ENCODE assay signal across 24 cellular contexts in the genomic region with DNA sequence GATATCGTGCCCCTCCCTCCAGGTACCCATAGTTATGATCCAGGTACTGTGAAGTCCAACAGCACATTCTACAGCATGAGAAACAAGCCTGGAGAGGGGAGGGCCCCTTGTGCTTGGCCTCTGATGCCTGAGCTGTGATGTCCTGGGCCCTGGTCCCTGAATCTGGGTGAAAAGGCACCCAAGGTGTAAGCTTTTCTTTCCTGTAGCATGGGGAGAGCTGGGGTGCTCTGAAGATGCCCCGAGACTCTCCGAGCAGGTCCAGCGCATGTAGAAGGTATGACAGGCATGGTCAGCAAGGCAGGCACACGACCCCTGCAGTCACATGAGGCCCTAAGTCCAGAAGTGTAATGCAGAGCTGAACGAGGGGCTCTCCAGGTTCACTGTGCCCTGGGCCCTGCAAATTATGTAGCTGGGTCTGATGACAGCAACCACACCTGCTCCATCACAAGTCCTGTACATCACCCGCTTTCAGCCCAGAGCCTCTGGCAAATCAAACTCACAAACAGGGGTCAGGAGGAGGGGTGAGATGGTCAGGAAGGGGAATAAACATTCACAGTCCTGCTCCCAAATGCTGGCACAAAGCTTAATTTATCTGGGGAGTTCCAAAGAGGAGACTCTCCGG. TPM values are rescaled to one million over a fixed set of nuclear protein-coding genes. Genes with fewer than 3 reads are reported as not detected.
DNase-seq lines count a peak whose midpoint lies in the region; ATAC-seq and TF ChIP-seq lines count a peak whose summit lies in the region.
"Had no signal": no experiment of that assay in that cellular context is flagged by ENCODE, and none has a peak within 500 bp of the region (broad histone marks: within the 10 kb centered on the region; RNA-seq: fewer than 3 reads in every experiment).

No MANE protein-coding gene starts in this region.

- H3K27me3 Mint-ChIP-seq in natural killer cell treated with Interleukin-12 subunit alpha and Interleukin-12 subunit beta and Interleukin-15 and Interleukin-18, amount 100 ng/mL, for 72 hours, result no peaks in the 10 kb centered on the region
- peaks cover 35% of the 10 kb centered on the region for H3K27me3 Mint-ChIP-seq in activated naive CD4-positive, alpha-beta T cell treated with anti-CD3 and anti-CD28 coated beads, Interleukin-2, amount 10 ng/mL, durations not matched to agents 7 days and 5 days
- H3K27me3 Mint-ChIP-seq: naive thymus-derived CD4-positive, alpha-beta T cell had no signal

- H3K4me3 Mint-ChIP-seq in natural killer cell treated with Interleukin-12 subunit alpha and Interleukin-12 subunit beta and Interleukin-15 and Interleukin-18, amount 100 ng/mL, for 72 hours, result peak overlapping the region; percentile 4
- no peak overlapping the region for H3K4me3 Mint-ChIP-seq in activated naive CD4-positive, alpha-beta T cell treated with anti-CD3 and anti-CD28 coated beads, Interleukin-2, amount 10 ng/mL, durations not matched to agents 7 days and 5 days

- H3K9ac ChIP-seq in IMR-90 (ENCODE audit: low read depth, low read length), result no peak overlapping the region
- H3K9ac ChIP-seq in subcutaneous abdominal adipose tissue (ENCODE audit: low read length in 5 of 5), result peak overlapping the region in 3 of 5 donors; percentile 6 to 60 (median 28)

- no peak overlapping the region for H3K14ac ChIP-seq in IMR-90 (replicated peaks; ENCODE audit: low read depth, low read length)

- no peak for TF ChIP-seq POLR2A in IMR-90 (IDR thresholded peaks at IDR 0.05; ENCODE audit: low read depth, low read length)

- H2AK9ac ChIP-seq in IMR-90 (replicated peaks; ENCODE audit: low read depth, low read length, poor library complexity), result no peak overlapping the region

- H3K36me3 ChIP-seq in IMR-90 (ENCODE audit: control insufficient read depth, insufficient read depth, low read length), result no peaks in the 10 kb centered on the region
- H3K36me3 ChIP-seq in subcutaneous abdominal adipose tissue (ENCODE audit: control insufficient read depth in 5 of 5, insufficient read depth in 5 of 5, low read length in 5 of 5), result peaks cover 0 to 6% (median 5%) of the 10 kb centered on the region in 5 donors
- H3K36me3 ChIP-seq: uterus had no signal

- no peaks in the 10 kb centered on the region for H3K36me3 Mint-ChIP-seq in natural killer cell treated with Interleukin-12 subunit alpha and Interleukin-12 subunit beta and Interleukin-15 and Interleukin-18, amount 100 ng/mL, for 72 hours
- H3K36me3 Mint-ChIP-seq in activated naive CD4-positive, alpha-beta T cell treated with anti-CD3 and anti-CD28 coated beads, Interleukin-2, amount 10 ng/mL, durations not matched to agents 7 days and 5 days, result peaks cover 2% of the 10 kb centered on the region

- H4K91ac ChIP-seq in IMR-90 (ENCODE audit: insufficient read depth, low read depth, low read length), result no peak overlapping the region

- H3K4ac ChIP-seq in IMR-90 (ENCODE audit: low read depth, low read length), result no peak overlapping the region

- no peak overlapping the region for H2BK120ac ChIP-seq in IMR-90 (ENCODE audit: low read depth, low read length)

- 40% methylated on average over 1 of the region's 8 CpGs; no CpG with 5 or more reads in 1 of the 2 experiments for WGBS in IMR-90 (ENCODE audit: extremely low coverage in 2 of 2, insufficient read length in 1 of 2), 2 experiments

- H3K79me1 ChIP-seq in IMR-90 (ENCODE audit: low read depth in 1 of 2, low read length in 2 of 2), result peaks cover 10 to 26% of the 10 kb centered on the region in 2 experiments; a peak in 2 of 4 replicates

- no peaks in the 10 kb centered on the region for H3K27me3 ChIP-seq in IMR-90 (ENCODE audit: control insufficient read depth, insufficient read depth, low read length)
- H3K27me3 ChIP-seq in subcutaneous abdominal adipose tissue (ENCODE audit: control insufficient read depth in 5 of 5, insufficient read depth in 4 of 5, low read length in 5 of 5), result no peaks in the 10 kb centered on the region
- H3K27me3 ChIP-seq: heart right ventricle, uterus had no signal

- H3K9me1 ChIP-seq in IMR-90 (ENCODE audit: insufficient read depth, low read length), result peaks cover 16% of the 10 kb centered on the region

- H2BK5ac ChIP-seq in IMR-90 (ENCODE audit: low read depth, low read length, poor library complexity, severe bottlenecking), result no peak overlapping the region

- ATAC-seq in IMR-90 (ENCODE audit: low read depth) (no peak), HG03571 (IDR thresholded peaks at IDR 0.05; ENCODE audit: unreplicated experiment) (no peak), HG03135 (IDR thresholded peaks at IDR 0.05; ENCODE audit: unreplicated experiment) (no peak)
- no peak for ATAC-seq in natural killer cell treated with Interleukin-12 subunit alpha and Interleukin-12 subunit beta and Interleukin-15 and Interleukin-18, amount 100 ng/mL, for 72 hours
- ATAC-seq: Panc1; psoas muscle; SK-N-SH treated with all-trans-retinoic acid at 6 μM for 48 hours; stimulated activated naive CD8-positive, alpha-beta T cell treated with anti-CD3 and anti-CD28 coated beads, Interleukin-15, Interleukin-2, amounts not matched to agents 100 U/mL and 50 U/mL, for 24 hours had no signal

- intact Hi-C loops in IMR-90 (cut with micrococcal nuclease), result no loop called here

- H2AFZ ChIP-seq in IMR-90 (replicated peaks; ENCODE audit: low read length, poor library complexity), result no peak overlapping the region

- peaks cover 36 to 38% of the 10 kb centered on the region in 2 donors for H3K4me1 Mint-ChIP-seq in natural killer cell treated with Interleukin-12 subunit alpha and Interleukin-12 subunit beta and Interleukin-15 and Interleukin-18, amount 100 ng/mL, for 72 hours (ENCODE audit: low read depth in 2 of 2)
- peaks cover 63% of the 10 kb centered on the region for H3K4me1 Mint-ChIP-seq in activated naive CD4-positive, alpha-beta T cell treated with anti-CD3 and anti-CD28 coated beads, Interleukin-2, amount 10 ng/mL, durations not matched to agents 7 days and 5 days

- H3K4me1 ChIP-seq in IMR-90 (ENCODE audit: control insufficient read depth, insufficient read depth, low read length) (peaks cover 20% of the 10 kb centered on the region), subcutaneous abdominal adipose tissue (ENCODE audit: control insufficient read depth in 5 of 5, insufficient read depth in 5 of 5, low read length in 5 of 5) (peaks cover 22 to 75% (median 70%) of the 10 kb centered on the region in 5 donors)

- in situ Hi-C loops in IMR-90 (cut with MboI; ENCODE audit: low sequenced_read_pairs), result no loop called here

- no peak overlapping the region for H3K56ac ChIP-seq in IMR-90 (ENCODE audit: extremely low read depth, insufficient read depth, low read length)

- H4K20me1 ChIP-seq in IMR-90 (ENCODE audit: insufficient read depth, low read length), result no peaks in the 10 kb centered on the region

- no peak overlapping the region for H3K27ac ChIP-seq in IMR-90 (ENCODE audit: insufficient read depth, low read length)
- H3K27ac ChIP-seq in coronary artery, result peak overlapping the region; percentile 20 to 93
- H3K27ac ChIP-seq in subcutaneous abdominal adipose tissue (ENCODE audit: low read depth, low read length), result peak overlapping the region; percentile 77
- H3K27ac ChIP-seq: psoas muscle, uterus had no signal

- CTCF ChIA-PET in IMR-90 (lab: Yijun Ruan, JAX), result no interaction called here
- CTCF ChIA-PET in activated naive CD4-positive, alpha-beta T cell treated with anti-CD3 and anti-CD28 coated beads, Interleukin-2, amount 10 ng/mL, durations not matched to agents 7 days and 5 days (lab: Charles Lee), result interaction anchor here (0.6 kb wide), 1 partner anchor 331 kb away, joined by 4 read pairs; no protein-coding TSS in a partner anchor

- no TSS peak for BruUV-seq in IMR-90 (replicated peaks; lab: Mats Ljungman, UMichigan)

- no peak overlapping the region for H3K23ac ChIP-seq in IMR-90 (ENCODE audit: low read depth, low read length)

- no peak overlapping the region for H3K27ac Mint-ChIP-seq in natural killer cell treated with Interleukin-12 subunit alpha and Interleukin-12 subunit beta and Interleukin-15 and Interleukin-18, amount 100 ng/mL, for 72 hours
- no peak overlapping the region for H3K27ac Mint-ChIP-seq in activated naive CD4-positive, alpha-beta T cell treated with anti-CD3 and anti-CD28 coated beads, Interleukin-2, amount 10 ng/mL, durations not matched to agents 7 days and 5 days
- H3K27ac Mint-ChIP-seq: endodermal cell had no signal

- dilution Hi-C loops in IMR-90 (cut with HindIII; ENCODE audit: low sequenced_read_pairs, unreplicated experiment), result no loop called here

- H2BK15ac ChIP-seq in IMR-90 (ENCODE audit: low read depth, low read length), result no peak overlapping the region

- POLR2A ChIA-PET in IMR-90 (lab: Charles Lee; ENCODE audit: unreplicated experiment), result interaction anchor here (0.6 kb wide), 1 partner anchor 18 kb away, joined by 4 read pairs; no protein-coding TSS in a partner anchor

- H3K4me3 ChIP-seq in IMR-90 (ENCODE audit: insufficient read depth, low read depth, low read length) (no peak overlapping the region), coronary artery (no peak overlapping the region), subcutaneous abdominal adipose tissue (ENCODE audit: low read depth in 1 of 5, low read length in 5 of 5) (no peak overlapping the region)
- H3K4me3 ChIP-seq: heart right ventricle, lung, psoas muscle, uterus had no signal

- no peaks in the 10 kb centered on the region for H3K9me3 ChIP-seq in IMR-90 (ENCODE audit: control insufficient read depth, insufficient read depth, low read length)
- no peaks in the 10 kb centered on the region for H3K9me3 ChIP-seq in subcutaneous abdominal adipose tissue (ENCODE audit: control insufficient read depth in 5 of 5, low read length in 5 of 5)
- H3K9me3 ChIP-seq: heart right ventricle, psoas muscle, uterus had no signal

- H3K18ac ChIP-seq in IMR-90 (ENCODE audit: low read depth, low read length), result no peak overlapping the region

- H2BK20ac ChIP-seq in IMR-90 (ENCODE audit: low read depth, low read length), result no peak overlapping the region

- no peak overlapping the region for H4K8ac ChIP-seq in IMR-90 (ENCODE audit: low read depth in 2 of 2, low read length in 2 of 2)

- TF ChIP-seq CTCF in IMR-90 (conservative IDR thresholded peaks at IDR 0.05; ENCODE audit: low read depth, low read length) (no peak), coronary artery (IDR thresholded peaks at IDR 0.05) (no peak)

- no peak overlapping the region for H4K5ac ChIP-seq in IMR-90 (ENCODE audit: low read depth, low read length)

- no peaks in the 10 kb centered on the region for H3K9me3 Mint-ChIP-seq in natural killer cell treated with Interleukin-12 subunit alpha and Interleukin-12 subunit beta and Interleukin-15 and Interleukin-18, amount 100 ng/mL, for 72 hours
- H3K9me3 Mint-ChIP-seq in activated naive CD4-positive, alpha-beta T cell treated with anti-CD3 and anti-CD28 coated beads, Interleukin-2, amount 10 ng/mL, durations not matched to agents 7 days and 5 days, result no peaks in the 10 kb centered on the region
- H3K9me3 Mint-ChIP-seq: endodermal cell; naive thymus-derived CD4-positive, alpha-beta T cell had no signal

- TF ChIP-seq RAD21 in IMR-90 (IDR thresholded peaks at IDR 0.05; ENCODE audit: low read length), result no peak

- no peak overlapping the region for H3K4me2 ChIP-seq in IMR-90 (ENCODE audit: low read depth, low read length)

- H2AK5ac ChIP-seq in IMR-90 (ENCODE audit: low read depth, low read length), result 0 out of 2 replicates have a peak overlapping the region, but pooled peaks have one; percentile 3

- DNase-seq in IMR-90 (no peak), coronary artery (ENCODE audit: low spot score) (no peak)
- DNase-seq in natural killer cell treated with Interleukin-12 subunit alpha and Interleukin-12 subunit beta and Interleukin-15 and Interleukin-18, amount 100 ng/mL, for 72 hours (ENCODE audit: low spot score), result no peak
- DNase-seq in activated naive CD4-positive, alpha-beta T cell treated with anti-CD3 and anti-CD28 coated beads, Interleukin-2, amount 10 ng/mL, durations not matched to agents 7 days and 5 days, result no peak
- DNase-seq: activated CD4-positive, CD25-positive, alpha-beta regulatory T cell treated with anti-CD3 and anti-CD28 coated beads, Interleukin-2, amount 50 U/mL, for 72 hours; activated naive CD4-positive, alpha-beta T cell; heart right ventricle; naive thymus-derived CD4-positive, alpha-beta T cell; NCI-H1436; NCI-H2171; NCI-H748 treated with DMSO at 0.1 percent for 48 hours; T1000 had no signal

RNA-seq across cellular contexts. Expression of a gene that starts 1.8 kb away (rescaled TPM):
- 43.6 and 46.1 TPM in 2 replicates for total RNA-seq in IMR-90 (2012; rRNA removed)
- 82.8 and 88.5 TPM in 2 replicates for polyA plus RNA-seq in IMR-90 (2012; rRNA removed)
- polyA plus RNA-seq in IMR-90 (2012; cell fraction: cytosol; rRNA removed), result 78.1 and 134 TPM in 2 replicates
- polyA plus RNA-seq in IMR-90 (2012; cell fraction: nucleus; rRNA removed; ENCODE audit: low replicate concordance), result 37.6 and 39.3 TPM in 2 replicates
- total RNA-seq in natural killer cell treated with Interleukin-12 subunit alpha and Interleukin-12 subunit beta and Interleukin-15 and Interleukin-18, amount 100 ng/mL, for 72 hours, result 10 to 100 TPM; 19.2 to 32.8 TPM

RNA-seq across cellular contexts. Expression of a gene that starts 10.4 kb away (rescaled TPM):
- not detected in 2 replicates for total RNA-seq in IMR-90 (2012; rRNA removed)
- not detected in 2 replicates for polyA plus RNA-seq in IMR-90 (2012; rRNA removed)
- polyA plus RNA-seq in IMR-90 (2012; cell fraction: cytosol; rRNA removed), result not detected in 2 replicates
- 0.02 TPM in 1 of 2 replicates, not detected in the other for polyA plus RNA-seq in IMR-90 (2012; cell fraction: nucleus; rRNA removed; ENCODE audit: low replicate concordance)
- total RNA-seq in natural killer cell treated with Interleukin-12 subunit alpha and Interleukin-12 subunit beta and Interleukin-15 and Interleukin-18, amount 100 ng/mL, for 72 hours, result not detected
- total RNA-seq: chondrocyte, endodermal cell had no signal
- polyA plus RNA-seq: aorta had no signal

RNA-seq across cellular contexts. Expression of a gene that starts 23.3 kb away (rescaled TPM):
- 3.8 and 12.2 TPM in 2 replicates for total RNA-seq in IMR-90 (2012; rRNA removed)
- 34.5 and 42.6 TPM in 2 replicates for polyA plus RNA-seq in IMR-90 (2012; rRNA removed)
- polyA plus RNA-seq in IMR-90 (2012; cell fraction: cytosol; rRNA removed), result 9.0 and 19.1 TPM in 2 replicates
- 1.8 and 10.5 TPM in 2 replicates for polyA plus RNA-seq in IMR-90 (2012; cell fraction: nucleus; rRNA removed; ENCODE audit: low replicate concordance)
- 10 to 100 TPM; 62.2 to 72.3 TPM for total RNA-seq in natural killer cell treated with Interleukin-12 subunit alpha and Interleukin-12 subunit beta and Interleukin-15 and Interleukin-18, amount 100 ng/mL, for 72 hours

RNA-seq across cellular contexts. Expression of a gene that starts 27.8 kb away (rescaled TPM):
- total RNA-seq in IMR-90 (2012; rRNA removed), result 82.2 and 94.1 TPM in 2 replicates
- polyA plus RNA-seq in IMR-90 (2012; rRNA removed), result 85.7 and 88.9 TPM in 2 replicates
- polyA plus RNA-seq in IMR-90 (2012; cell fraction: cytosol; rRNA removed), result 41.7 and 69.9 TPM in 2 replicates
- 137 and 278 TPM in 2 replicates for polyA plus RNA-seq in IMR-90 (2012; cell fraction: nucleus; rRNA removed; ENCODE audit: low replicate concordance)
- total RNA-seq in natural killer cell treated with Interleukin-12 subunit alpha and Interleukin-12 subunit beta and Interleukin-15 and Interleukin-18, amount 100 ng/mL, for 72 hours, result 100 to 1,000 TPM in 1 of 2 donors, 10 to 100 TPM in 1; 89.1 to 106 TPM

RNA-seq across cellular contexts. Expression of a gene that starts 33.8 kb away (rescaled TPM):
- 41.9 and 80.8 TPM in 2 replicates for total RNA-seq in IMR-90 (2012; rRNA removed)
- 18.0 and 24.8 TPM in 2 replicates for polyA plus RNA-seq in IMR-90 (2012; rRNA removed)
- polyA plus RNA-seq in IMR-90 (2012; cell fraction: cytosol; rRNA removed), result 3.3 and 4.8 TPM in 2 replicates
- polyA plus RNA-seq in IMR-90 (2012; cell fraction: nucleus; rRNA removed; ENCODE audit: low replicate concordance), result 1.4 and 8.0 TPM in 2 replicates
- 10 to 100 TPM; 82.8 to 89.0 TPM for total RNA-seq in natural killer cell treated with Interleukin-12 subunit alpha and Interleukin-12 subunit beta and Interleukin-15 and Interleukin-18, amount 100 ng/mL, for 72 hours
